25 cellular contexts compared by ENCODE assay signal in genomic region chr15:87200149-87200548, GRCh38.
"Had no signal": no experiment of that assay in that cellular context is flagged by ENCODE, and none has a peak within 500 bp of the region (broad histone marks: within the 10 kb centered on the region; RNA-seq: fewer than 3 reads in every experiment).

No MANE protein-coding gene starts in this region.

- ATAC-seq: activated CD8-positive, alpha-beta T cell treated with anti-CD3 and anti-CD28 coated beads, Interleukin-2, amount 10 ng/mL, durations not matched to agents 7 days and 5 days; SK-N-SH treated with all-trans-retinoic acid at 6 μM for 48 hours had no signal

- H3K36me3 ChIP-seq: breast epithelium, MG63, Peyer's patch, SJSA1 had no signal

- DNase-seq: activated CD4-positive, alpha-beta T cell treated with anti-CD3 and anti-CD28 coated beads for 48 hours; activated CD4-positive, alpha-beta T cell treated with anti-CD3 and anti-CD28 coated beads, Interleukin-2, amount 50 U/mL, for 4 hours; activated CD4-positive, CD25-positive, alpha-beta regulatory T cell treated with anti-CD3 and anti-CD28 coated beads, Interleukin-2, amount 50 U/mL, for 72 hours; activated CD8-positive, alpha-beta memory T cell treated with anti-CD3 and anti-CD28 coated beads, Interleukin-2, amount 50 U/mL, for 48 hours; activated CD8-positive, alpha-beta T cell treated with anti-CD3 and anti-CD28 coated beads, Interleukin-2, amount 10 ng/mL, durations not matched to agents 7 days and 5 days; activated naive CD4-positive, alpha-beta T cell; activated T-cell treated with anti-CD3 and anti-CD28 coated beads, Interleukin-2, amount 50 U/mL, for 1 hour; aorta; caudate nucleus; MG63; MV-4-11; NCI-H1092 treated with DMSO at 0.1 percent for 48 hours; NCI-H1417 treated with DMSO at 0.1 percent for 48 hours; NCI-H1694; NCI-H2029; NCI-H2227 treated with DMSO at 0.1 percent for 48 hours; NCI-H446 treated with DMSO at 0.1 percent for 48 hours; NCI-H526 treated with DMSO at 0.1 percent for 48 hours; Peyer's patch; SHP77; SW 1271 had no signal

- H3K9me3 ChIP-seq: breast epithelium, MG63, Peyer's patch, SJSA1 had no signal

- H3K4me1 ChIP-seq: breast epithelium, Peyer's patch, SJSA1 had no signal

- H3K9ac ChIP-seq: KMS-11 had no signal

- H3K27ac ChIP-seq: breast epithelium, KMS-11, Peyer's patch, SJSA1 had no signal

- H3K27me3 ChIP-seq: breast epithelium, MG63, Peyer's patch, SJSA1 had no signal

- H3K4me2 ChIP-seq: KMS-11 had no signal

- H3K4me3 ChIP-seq: breast epithelium, MG63, Peyer's patch, SJSA1 had no signal
